Comparison of ENCODE assay signal across 8 cellular contexts in the genomic region with DNA sequence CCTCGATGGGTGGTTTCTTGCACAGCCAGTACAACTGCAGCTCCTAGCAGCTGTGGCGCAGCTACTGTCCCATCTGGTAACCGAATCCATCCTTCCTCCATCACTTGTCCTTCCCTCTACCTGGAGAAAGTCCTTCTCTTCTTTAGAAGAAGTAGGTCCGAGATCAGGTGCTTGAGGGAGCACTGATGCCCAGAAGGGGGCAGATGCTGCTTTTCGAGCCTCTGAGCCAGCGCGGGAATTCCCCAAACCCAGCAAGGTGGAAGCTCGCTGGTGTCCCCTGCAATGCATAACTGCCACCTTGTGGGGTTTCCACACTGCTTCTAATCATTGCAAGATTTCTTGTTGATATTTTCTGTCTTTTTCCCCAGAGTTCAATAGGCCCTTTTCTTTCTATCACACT.
A peak's percentile ranks its signal among the peaks of the same experiment; 100 is the strongest.
DNase-seq lines count a peak whose midpoint lies in the region; TF ChIP-seq lines count a peak whose summit lies in the region.
"Not testable (repeated sequence)": the region's sequence is repeated elsewhere in the genome, so short reads cannot be mapped to it uniquely, and the experiment has no call there.

No MANE protein-coding gene starts in this region.

- H3K9me3 Mint-ChIP-seq in activated CD4-positive, alpha-beta T cell treated with anti-CD3 and anti-CD28 coated beads, Interleukin-2, amount 10 ng/mL, durations not matched to agents 24 days and 14 days; progenitor cell of endocrine pancreas (ENCODE audit: low read depth); type B pancreatic cell: not testable (repeated sequence)

- H3K36me3 Mint-ChIP-seq in activated CD4-positive, alpha-beta T cell treated with anti-CD3 and anti-CD28 coated beads, Interleukin-2, amount 10 ng/mL, durations not matched to agents 24 days and 14 days (ENCODE audit: low read depth); progenitor cell of endocrine pancreas (ENCODE audit: insufficient read depth); type B pancreatic cell: not testable (repeated sequence)

- intact Hi-C loops in activated CD4-positive, alpha-beta T cell treated with anti-CD3 and anti-CD28 coated beads, Interleukin-2, amount 10 ng/mL, durations not matched to agents 24 days and 14 days (cut with micrococcal nuclease), result not testable (repeated sequence)

- TF ChIP-seq CTCF in GM13977 (IDR thresholded peaks at IDR 0.05; ENCODE audit: extremely low read depth, insufficient read depth, missing control alignments) (peak; percentile 39), progenitor cell of endocrine pancreas (IDR thresholded peaks at IDR 0.05; ENCODE audit: unreplicated experiment) (peak; percentile 37), type B pancreatic cell (conservative IDR thresholded peaks at IDR 0.05) (peak; percentile 46)

- H3K4me1 Mint-ChIP-seq in activated CD4-positive, alpha-beta T cell treated with anti-CD3 and anti-CD28 coated beads, Interleukin-2, amount 10 ng/mL, durations not matched to agents 24 days and 14 days; progenitor cell of endocrine pancreas (ENCODE audit: low read depth); type B pancreatic cell (ENCODE audit: unreplicated experiment): not testable (repeated sequence)

- not testable (repeated sequence) for H3K27me3 Mint-ChIP-seq in activated CD4-positive, alpha-beta T cell treated with anti-CD3 and anti-CD28 coated beads, Interleukin-2, amount 10 ng/mL, durations not matched to agents 24 days and 14 days
- H3K27me3 Mint-ChIP-seq in progenitor cell of endocrine pancreas (peaks cover 31% of the 10 kb centered on the region), type B pancreatic cell (peaks cover 34% of the 10 kb centered on the region)

- not testable (repeated sequence) for H3K4me3 Mint-ChIP-seq in activated CD4-positive, alpha-beta T cell treated with anti-CD3 and anti-CD28 coated beads, Interleukin-2, amount 10 ng/mL, durations not matched to agents 24 days and 14 days; progenitor cell of endocrine pancreas (ENCODE audit: low read depth); type B pancreatic cell

- in situ Hi-C loops in GM13977 (cut with MboI; ENCODE audit: low pct_unique_long_range_greater_than_20kb, low sequenced_read_pairs, unreplicated experiment), result not testable (repeated sequence)

- DNase-seq in COLO668 (lab: John Stamatoyannopoulos, UW; ENCODE audit: unreplicated experiment), result peak; percentile 10
- not testable (repeated sequence) for DNase-seq in GM13977 (ENCODE audit: low spot score); progenitor cell of endocrine pancreas (ENCODE audit: low spot score, unreplicated experiment); type B pancreatic cell (ENCODE audit: extremely low spot score, unreplicated experiment)
- DNase-seq in NAMALWA (ENCODE audit: low spot score), result peak; percentile 53
- peak; percentile 77 for DNase-seq in activated CD4-positive, alpha-beta T cell treated with anti-CD3 and anti-CD28 coated beads, Interleukin-2, amount 10 ng/mL, durations not matched to agents 24 days and 14 days
- peak; percentile 12 for DNase-seq in astrocyte of the hippocampus (ENCODE audit: low read depth, low spot score)
- DNase-seq in glomerular visceral epithelial cell (ENCODE audit: extremely low spot score), result peak; percentile 27

- H3K27ac Mint-ChIP-seq in activated CD4-positive, alpha-beta T cell treated with anti-CD3 and anti-CD28 coated beads, Interleukin-2, amount 10 ng/mL, durations not matched to agents 24 days and 14 days; progenitor cell of endocrine pancreas; type B pancreatic cell: not testable (repeated sequence)
